Comparison of ENCODE assay signal across 1 cellular context in the genomic region with DNA sequence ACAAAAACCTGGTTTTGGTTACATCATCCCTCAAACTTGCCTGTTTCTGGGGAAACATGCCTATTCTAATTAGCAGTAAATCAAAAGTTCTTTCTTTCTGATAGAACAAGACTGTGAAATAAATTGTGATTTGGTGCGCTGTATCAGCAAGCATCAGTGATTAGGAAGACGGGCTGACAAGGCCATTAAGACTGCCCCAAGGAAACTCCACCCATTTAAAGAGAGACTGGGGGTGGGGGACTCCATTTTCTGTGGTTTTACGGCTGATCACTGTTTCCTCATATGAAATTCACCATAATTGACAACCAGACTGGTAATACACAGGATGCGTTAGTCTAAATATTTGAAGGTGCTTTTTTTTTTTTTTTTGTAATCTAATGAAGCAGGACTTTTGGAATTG.
A peak's percentile ranks its signal among the peaks of the same experiment; 100 is the strongest.
TF ChIP-seq lines count a peak whose summit lies in the region.

No MANE protein-coding gene starts in this region.

TF ChIP-seq in SK-N-SH treated with all-trans-retinoic acid at 6 μM for 48 hours, 23 proteins besides CTCF, POLR2A, EP300 and RAD21 (continued from another document):
- peak; percentile 83 for TF ChIP-seq CREB5 (CRISPR knock-in tag; IDR thresholded peaks at IDR 0.05; ENCODE audit: low read depth)
- TF ChIP-seq ISL1 (CRISPR knock-in tag; IDR thresholded peaks at IDR 0.05), result peak; percentile 95
TF ChIP-seq in SK-N-SH treated with all-trans-retinoic acid at 6 μM for 48 hours: peak in this region for 7.
